Comparison of ENCODE assay signal across 13 cellular contexts in genomic region chr2:74544634-74545033, GRCh38. TPM values are rescaled to one million over a fixed set of nuclear protein-coding genes. Genes with fewer than 3 reads are reported as not detected.
DNase-seq lines count a peak whose midpoint lies in the region; ATAC-seq and TF ChIP-seq lines count a peak whose summit lies in the region.
"Had no signal": no experiment of that assay in that cellular context is flagged by ENCODE, and none has a peak within 500 bp of the region (broad histone marks: within the 10 kb centered on the region; RNA-seq: fewer than 3 reads in every experiment).

No MANE protein-coding gene starts in this region.

- no peak for ATAC-seq in HG03039 (IDR thresholded peaks at IDR 0.05; ENCODE audit: unreplicated experiment)
- ATAC-seq: T-helper 17 cell had no signal

- H3K4me3 ChIP-seq in LNCaP clone FGC (ENCODE audit: low read depth, low read length) (no peak overlapping the region), choroid plexus epithelial cell (ENCODE audit: low read depth, low read length) (no peak overlapping the region), prostate gland (no peak overlapping the region)
- H3K4me3 ChIP-seq: cardiac muscle cell, lung had no signal

- DNase-seq in DMS53 (lab: John Stamatoyannopoulos, UW) (peak; percentile 64), LNCaP clone FGC (ENCODE audit: low read depth) (no peak), choroid plexus epithelial cell (ENCODE audit: low read depth) (no peak), SKM-1 treated with dmso at 0.1 percent for 144 hours (lab: John Stamatoyannopoulos, UW; ENCODE audit: unreplicated experiment) (no peak), prostate gland (ENCODE audit: low spot score) (no peak)
- DNase-seq: activated CD4-positive, alpha-beta memory T cell treated with anti-CD3 and anti-CD28 coated beads for 36 hours; COR-L47; T-helper 17 cell had no signal

- H3K36me3 ChIP-seq in prostate gland = no peaks in the 10 kb centered on the region
- H3K36me3 ChIP-seq: cardiac muscle cell had no signal

- no peaks in the 10 kb centered on the region for H3K27me3 ChIP-seq in prostate gland (replicated peaks; ENCODE audit: insufficient read depth)

- 97% methylated on average over 3 of the region's 3 CpGs for WGBS in prostate gland

- no peaks in the 10 kb centered on the region for H3K4me1 ChIP-seq in prostate gland (replicated peaks)

- no peaks in the 10 kb centered on the region for H3K9me3 ChIP-seq in prostate gland

- intact Hi-C loops in prostate gland (cut with DNase I) = no loop called here

- no peak for TF ChIP-seq POLR2A in prostate gland (IDR thresholded peaks at IDR 0.05)

- H3K27ac ChIP-seq in C4-2B = no peak overlapping the region
- no peak overlapping the region for H3K27ac ChIP-seq in prostate gland
- H3K27ac ChIP-seq: cardiac muscle cell, epithelial cell of prostate had no signal

- peak; percentile 30 for TF ChIP-seq CTCF in C4-2B (conservative IDR thresholded peaks at IDR 0.05)
- TF ChIP-seq CTCF in LNCaP clone FGC (IDR thresholded peaks at IDR 0.05; ENCODE audit: control insufficient read depth, extremely low read depth, insufficient read depth) = 0 out of 2 replicates have a peak, but pooled peaks have one; percentile 20
- peak; percentile 25 for TF ChIP-seq CTCF in choroid plexus epithelial cell (conservative IDR thresholded peaks at IDR 0.05; ENCODE audit: low read depth, low read length)
- TF ChIP-seq CTCF in prostate gland (IDR thresholded peaks at IDR 0.05) = peak in 1 of 4 experiments; percentile 6

RNA-seq across cellular contexts. Expression of gene LOXL3, which starts 9.1 kb away (rescaled TPM):
- 10 to 100 TPM in 1 of 2 donors, 1 to 10 TPM in 1; 1.3 to 10.7 TPM for total RNA-seq in prostate gland

RNA-seq across cellular contexts. Expression of gene DOK1, which starts 9.9 kb away (rescaled TPM):
- 10 to 100 TPM in 1 of 2 donors, 1 to 10 TPM in 1; 4.5 to 18.9 TPM for total RNA-seq in prostate gland

RNA-seq across cellular contexts. Expression of gene HTRA2, which starts 14.9 kb away (rescaled TPM):
- total RNA-seq in prostate gland = 10 to 100 TPM; 19.1 to 37.9 TPM

RNA-seq across cellular contexts. Expression of gene AUP1, which starts 15.1 kb away (rescaled TPM):
- 100 to 1,000 TPM; 101 to 124 TPM for total RNA-seq in prostate gland

RNA-seq across cellular contexts. Expression of gene DQX1, which starts 18.6 kb away (rescaled TPM):
- total RNA-seq in prostate gland = not detected
